8 cellular contexts compared by ENCODE assay signal in genomic region chr2:42141687-42142475, GRCh38. TPM values are rescaled to one million over a fixed set of nuclear protein-coding genes. Genes with fewer than 3 reads are reported as not detected.
A peak's percentile ranks its signal among the peaks of the same experiment; 100 is the strongest.
DNase-seq lines count a peak whose midpoint lies in the region; ATAC-seq, FAIRE-seq and TF ChIP-seq lines count a peak whose summit lies in the region.

No MANE protein-coding gene starts in this region.

- H3K4me1 Mint-ChIP-seq in stimulated activated naive CD8-positive, alpha-beta T cell treated with anti-CD3 and anti-CD28 coated beads, Interleukin-15, Interleukin-2, amounts not matched to agents 100 ng/mL and 50 ng/mL, for 24 hours (ENCODE audit: low read depth), result peaks cover 41% of the 10 kb centered on the region

- H3K4me3 ChIP-seq in MG63, result peak overlapping the region; percentile 15

- no peak for TF ChIP-seq POLR2A in GM12891 (IDR thresholded peaks at IDR 0.05; ENCODE audit: low read depth, low read length)

- ATAC-seq in SK-N-SH treated with all-trans-retinoic acid at 6 μM for 48 hours (peak; percentile 69), HG02588 (IDR thresholded peaks at IDR 0.05; ENCODE audit: unreplicated experiment) (no peak)

- H3K9me3 Mint-ChIP-seq in stimulated activated naive CD8-positive, alpha-beta T cell treated with anti-CD3 and anti-CD28 coated beads, Interleukin-15, Interleukin-2, amounts not matched to agents 100 ng/mL and 50 ng/mL, for 24 hours, result no peaks in the 10 kb centered on the region

- no peaks in the 10 kb centered on the region for H3K27me3 Mint-ChIP-seq in stimulated activated naive CD8-positive, alpha-beta T cell treated with anti-CD3 and anti-CD28 coated beads, Interleukin-15, Interleukin-2, amounts not matched to agents 100 ng/mL and 50 ng/mL, for 24 hours

- no peak for FAIRE-seq in GM12891 (lab: Jason Lieb, UNC)

- H3K9me3 ChIP-seq in MG63, result no peaks in the 10 kb centered on the region

- H3K27ac Mint-ChIP-seq in stimulated activated naive CD8-positive, alpha-beta T cell treated with anti-CD3 and anti-CD28 coated beads, Interleukin-15, Interleukin-2, amounts not matched to agents 100 ng/mL and 50 ng/mL, for 24 hours, result peak overlapping the region; percentile 46

- H3K36me3 Mint-ChIP-seq in stimulated activated naive CD8-positive, alpha-beta T cell treated with anti-CD3 and anti-CD28 coated beads, Interleukin-15, Interleukin-2, amounts not matched to agents 100 ng/mL and 50 ng/mL, for 24 hours (ENCODE audit: low read depth), result no peaks in the 10 kb centered on the region

- H3K27me3 ChIP-seq in MG63, result no peaks in the 10 kb centered on the region

- H3K4me3 Mint-ChIP-seq in stimulated activated naive CD8-positive, alpha-beta T cell treated with anti-CD3 and anti-CD28 coated beads, Interleukin-15, Interleukin-2, amounts not matched to agents 100 ng/mL and 50 ng/mL, for 24 hours, result peak overlapping the region; percentile 53

- DNase-seq in DMS 273 (lab: John Stamatoyannopoulos, UW; ENCODE audit: unreplicated experiment), result peak; percentile 88
- peak; percentile 29 for DNase-seq in MG63
- peak; percentile 44 for DNase-seq in cerebellum (ENCODE audit: low spot score)
- DNase-seq in left kidney (ENCODE audit: low read depth, low spot score), result peak; percentile 94
- no peak for DNase-seq in GM12891 (ENCODE audit: insufficient read length, low spot score)

- no peaks in the 10 kb centered on the region for H3K36me3 ChIP-seq in MG63

TF ChIP-seq in SK-N-SH treated with all-trans-retinoic acid at 6 μM for 48 hours, 23 proteins besides CTCF, POLR2A, EP300 and RAD21 (continues in another document):
- TF ChIP-seq PPARA (CRISPR knock-in tag; IDR thresholded peaks at IDR 0.05; ENCODE audit: borderline replicate concordance), result no peak
- TF ChIP-seq POU6F1 (CRISPR knock-in tag; IDR thresholded peaks at IDR 0.05; ENCODE audit: borderline replicate concordance, low read depth), result peak; percentile 90; the same call in 1 of the 2 replicates
- TF ChIP-seq ZNF8 (CRISPR knock-in tag; IDR thresholded peaks at IDR 0.05), result no peak
- TF ChIP-seq RARB (CRISPR knock-in tag; IDR thresholded peaks at IDR 0.05), result no peak
- TF ChIP-seq PATZ1 (CRISPR knock-in tag; IDR thresholded peaks at IDR 0.05; ENCODE audit: borderline replicate concordance), result no peak; the same call in 1 of the 2 replicates
- peak; percentile 39; the same call in 1 of the 2 replicates for TF ChIP-seq ISL1 (CRISPR knock-in tag; IDR thresholded peaks at IDR 0.05)
- TF ChIP-seq CSDC2 (CRISPR knock-in tag; IDR thresholded peaks at IDR 0.05), result no peak
- TF ChIP-seq TOX (CRISPR knock-in tag; IDR thresholded peaks at IDR 0.05; ENCODE audit: borderline replicate concordance), result no peak; the same call in 1 of the 2 replicates
- TF ChIP-seq ZC3H10 (CRISPR knock-in tag; IDR thresholded peaks at IDR 0.05), result no peak
- no peak for TF ChIP-seq ESRRG (CRISPR knock-in tag; IDR thresholded peaks at IDR 0.05)
- TF ChIP-seq ZNF70 (CRISPR knock-in tag; IDR thresholded peaks at IDR 0.05), result no peak
- no peak for TF ChIP-seq ZNF565 (CRISPR knock-in tag; conservative IDR thresholded peaks at IDR 0.05; ENCODE audit: low read depth)

TF ChIP-seq in GM12891, 5 proteins besides CTCF, POLR2A, EP300 and RAD21:
- no peak for TF ChIP-seq TAF1 (IDR thresholded peaks at IDR 0.05; ENCODE audit: low read depth, low read length)
- TF ChIP-seq SPI1 (IDR thresholded peaks at IDR 0.05; ENCODE audit: low read depth, low read length), result no peak
- TF ChIP-seq PAX5 (IDR thresholded peaks at IDR 0.05; ENCODE audit: insufficient read depth, low read length, severe bottlenecking), result no peak
- no peak for TF ChIP-seq POLR2AphosphoS5 (IDR thresholded peaks at IDR 0.05; ENCODE audit: low read depth, low read length)
- no peak for TF ChIP-seq POU2F2 (IDR thresholded peaks at IDR 0.05; ENCODE audit: low read depth, low read length)

RNA-seq across cellular contexts. Expression of gene EML4, which starts 27.3 kb away (rescaled TPM):
- 18.5 and 19.5 TPM in 2 replicates for total RNA-seq in MG63 (2014; rRNA removed; shearing (Covaris generic); ENCODE audit: low replicate concordance)
- 48.5 TPM for total RNA-seq in cerebellum
- polyA plus RNA-seq in GM12891 (2012; ENCODE audit: low read depth, missing spikeins), result 23.4 TPM
